Comparison of ENCODE assay signal across 1 cellular context in the genomic region with DNA sequence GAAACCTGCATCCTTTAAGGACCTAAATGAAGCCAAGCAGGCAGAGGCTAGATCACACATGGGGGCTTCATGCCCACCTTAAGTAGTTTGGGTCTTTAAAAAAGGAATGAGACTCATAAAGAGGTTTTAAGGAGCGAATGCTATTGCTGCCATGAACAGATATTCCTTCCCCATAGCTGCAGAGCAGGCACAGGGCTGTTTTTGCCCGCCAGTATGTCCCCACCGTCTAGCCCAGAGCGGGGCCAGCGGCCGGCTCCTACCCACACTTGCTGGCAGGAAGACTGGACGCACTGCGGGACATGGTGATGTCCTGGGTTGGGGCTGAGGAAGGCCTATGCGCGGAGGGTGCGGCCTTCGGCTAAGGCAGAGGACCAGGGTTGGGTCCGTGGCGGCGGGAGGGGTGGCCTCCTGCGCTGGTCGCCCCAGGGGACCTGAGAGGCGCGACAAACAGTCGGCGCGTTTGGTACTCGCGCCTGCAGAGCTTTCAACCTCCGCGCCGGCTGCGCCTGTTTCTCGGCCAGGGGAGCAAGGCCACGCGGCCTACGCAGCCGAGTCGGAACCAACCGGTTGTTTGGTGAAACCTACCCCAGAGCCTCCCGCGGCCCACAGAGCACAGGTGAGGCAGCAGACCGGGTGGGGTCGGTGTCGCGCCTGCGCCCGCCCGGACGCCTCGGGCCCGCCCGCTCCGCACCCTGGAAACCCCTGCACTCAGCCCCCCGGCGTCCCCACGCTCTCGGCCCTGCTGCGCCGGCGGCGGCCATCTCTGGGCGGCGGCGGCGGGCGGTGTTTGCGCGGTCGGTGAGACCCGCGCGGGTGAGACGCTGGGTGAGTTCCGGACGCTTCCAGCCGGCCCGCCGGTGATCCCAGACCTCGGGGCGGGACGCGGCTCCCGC.
A peak's percentile ranks its signal among the peaks of the same experiment; 100 is the strongest.
TF ChIP-seq lines count a peak whose summit lies in the region.

A gene with protein sequence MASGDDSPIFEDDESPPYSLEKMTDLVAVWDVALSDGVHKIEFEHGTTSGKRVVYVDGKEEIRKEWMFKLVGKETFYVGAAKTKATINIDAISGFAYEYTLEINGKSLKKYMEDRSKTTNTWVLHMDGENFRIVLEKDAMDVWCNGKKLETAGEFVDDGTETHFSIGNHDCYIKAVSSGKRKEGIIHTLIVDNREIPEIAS (plus strand): TSS at position 450 of the 893 bp plus-strand sequence. CDS start 10,956 bp downstream, outside the sequence.

TF ChIP-seq in HepG2, 621 proteins besides CTCF, POLR2A, EP300 and RAD21 (continued from another document and continues in another):
- TF ChIP-seq, protein P1, sequence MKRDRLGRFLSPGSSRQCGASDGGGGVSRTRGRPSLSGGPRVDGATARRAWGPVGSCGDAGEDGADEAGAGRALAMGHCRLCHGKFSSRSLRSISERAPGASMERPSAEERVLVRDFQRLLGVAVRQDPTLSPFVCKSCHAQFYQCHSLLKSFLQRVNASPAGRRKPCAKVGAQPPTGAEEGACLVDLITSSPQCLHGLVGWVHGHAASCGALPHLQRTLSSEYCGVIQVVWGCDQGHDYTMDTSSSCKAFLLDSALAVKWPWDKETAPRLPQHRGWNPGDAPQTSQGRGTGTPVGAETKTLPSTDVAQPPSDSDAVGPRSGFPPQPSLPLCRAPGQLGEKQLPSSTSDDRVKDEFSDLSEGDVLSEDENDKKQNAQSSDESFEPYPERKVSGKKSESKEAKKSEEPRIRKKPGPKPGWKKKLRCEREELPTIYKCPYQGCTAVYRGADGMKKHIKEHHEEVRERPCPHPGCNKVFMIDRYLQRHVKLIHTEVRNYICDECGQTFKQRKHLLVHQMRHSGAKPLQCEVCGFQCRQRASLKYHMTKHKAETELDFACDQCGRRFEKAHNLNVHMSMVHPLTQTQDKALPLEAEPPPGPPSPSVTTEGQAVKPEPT (CRISPR knock-in tag; IDR thresholded peaks at IDR 0.05; ENCODE audit: low read depth), result peak; percentile 69; the same call in 1 of the 2 replicates
- TF ChIP-seq CENPT (CRISPR knock-in tag; IDR thresholded peaks at IDR 0.05; ENCODE audit: low read depth), result peak; percentile 77
- TF ChIP-seq, protein P2, sequence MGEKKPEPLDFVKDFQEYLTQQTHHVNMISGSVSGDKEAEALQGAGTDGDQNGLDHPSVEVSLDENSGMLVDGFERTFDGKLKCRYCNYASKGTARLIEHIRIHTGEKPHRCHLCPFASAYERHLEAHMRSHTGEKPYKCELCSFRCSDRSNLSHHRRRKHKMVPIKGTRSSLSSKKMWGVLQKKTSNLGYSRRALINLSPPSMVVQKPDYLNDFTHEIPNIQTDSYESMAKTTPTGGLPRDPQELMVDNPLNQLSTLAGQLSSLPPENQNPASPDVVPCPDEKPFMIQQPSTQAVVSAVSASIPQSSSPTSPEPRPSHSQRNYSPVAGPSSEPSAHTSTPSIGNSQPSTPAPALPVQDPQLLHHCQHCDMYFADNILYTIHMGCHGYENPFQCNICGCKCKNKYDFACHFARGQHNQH (CRISPR knock-in tag; IDR thresholded peaks at IDR 0.05), result peak; percentile 76
- TF ChIP-seq, protein P3, sequence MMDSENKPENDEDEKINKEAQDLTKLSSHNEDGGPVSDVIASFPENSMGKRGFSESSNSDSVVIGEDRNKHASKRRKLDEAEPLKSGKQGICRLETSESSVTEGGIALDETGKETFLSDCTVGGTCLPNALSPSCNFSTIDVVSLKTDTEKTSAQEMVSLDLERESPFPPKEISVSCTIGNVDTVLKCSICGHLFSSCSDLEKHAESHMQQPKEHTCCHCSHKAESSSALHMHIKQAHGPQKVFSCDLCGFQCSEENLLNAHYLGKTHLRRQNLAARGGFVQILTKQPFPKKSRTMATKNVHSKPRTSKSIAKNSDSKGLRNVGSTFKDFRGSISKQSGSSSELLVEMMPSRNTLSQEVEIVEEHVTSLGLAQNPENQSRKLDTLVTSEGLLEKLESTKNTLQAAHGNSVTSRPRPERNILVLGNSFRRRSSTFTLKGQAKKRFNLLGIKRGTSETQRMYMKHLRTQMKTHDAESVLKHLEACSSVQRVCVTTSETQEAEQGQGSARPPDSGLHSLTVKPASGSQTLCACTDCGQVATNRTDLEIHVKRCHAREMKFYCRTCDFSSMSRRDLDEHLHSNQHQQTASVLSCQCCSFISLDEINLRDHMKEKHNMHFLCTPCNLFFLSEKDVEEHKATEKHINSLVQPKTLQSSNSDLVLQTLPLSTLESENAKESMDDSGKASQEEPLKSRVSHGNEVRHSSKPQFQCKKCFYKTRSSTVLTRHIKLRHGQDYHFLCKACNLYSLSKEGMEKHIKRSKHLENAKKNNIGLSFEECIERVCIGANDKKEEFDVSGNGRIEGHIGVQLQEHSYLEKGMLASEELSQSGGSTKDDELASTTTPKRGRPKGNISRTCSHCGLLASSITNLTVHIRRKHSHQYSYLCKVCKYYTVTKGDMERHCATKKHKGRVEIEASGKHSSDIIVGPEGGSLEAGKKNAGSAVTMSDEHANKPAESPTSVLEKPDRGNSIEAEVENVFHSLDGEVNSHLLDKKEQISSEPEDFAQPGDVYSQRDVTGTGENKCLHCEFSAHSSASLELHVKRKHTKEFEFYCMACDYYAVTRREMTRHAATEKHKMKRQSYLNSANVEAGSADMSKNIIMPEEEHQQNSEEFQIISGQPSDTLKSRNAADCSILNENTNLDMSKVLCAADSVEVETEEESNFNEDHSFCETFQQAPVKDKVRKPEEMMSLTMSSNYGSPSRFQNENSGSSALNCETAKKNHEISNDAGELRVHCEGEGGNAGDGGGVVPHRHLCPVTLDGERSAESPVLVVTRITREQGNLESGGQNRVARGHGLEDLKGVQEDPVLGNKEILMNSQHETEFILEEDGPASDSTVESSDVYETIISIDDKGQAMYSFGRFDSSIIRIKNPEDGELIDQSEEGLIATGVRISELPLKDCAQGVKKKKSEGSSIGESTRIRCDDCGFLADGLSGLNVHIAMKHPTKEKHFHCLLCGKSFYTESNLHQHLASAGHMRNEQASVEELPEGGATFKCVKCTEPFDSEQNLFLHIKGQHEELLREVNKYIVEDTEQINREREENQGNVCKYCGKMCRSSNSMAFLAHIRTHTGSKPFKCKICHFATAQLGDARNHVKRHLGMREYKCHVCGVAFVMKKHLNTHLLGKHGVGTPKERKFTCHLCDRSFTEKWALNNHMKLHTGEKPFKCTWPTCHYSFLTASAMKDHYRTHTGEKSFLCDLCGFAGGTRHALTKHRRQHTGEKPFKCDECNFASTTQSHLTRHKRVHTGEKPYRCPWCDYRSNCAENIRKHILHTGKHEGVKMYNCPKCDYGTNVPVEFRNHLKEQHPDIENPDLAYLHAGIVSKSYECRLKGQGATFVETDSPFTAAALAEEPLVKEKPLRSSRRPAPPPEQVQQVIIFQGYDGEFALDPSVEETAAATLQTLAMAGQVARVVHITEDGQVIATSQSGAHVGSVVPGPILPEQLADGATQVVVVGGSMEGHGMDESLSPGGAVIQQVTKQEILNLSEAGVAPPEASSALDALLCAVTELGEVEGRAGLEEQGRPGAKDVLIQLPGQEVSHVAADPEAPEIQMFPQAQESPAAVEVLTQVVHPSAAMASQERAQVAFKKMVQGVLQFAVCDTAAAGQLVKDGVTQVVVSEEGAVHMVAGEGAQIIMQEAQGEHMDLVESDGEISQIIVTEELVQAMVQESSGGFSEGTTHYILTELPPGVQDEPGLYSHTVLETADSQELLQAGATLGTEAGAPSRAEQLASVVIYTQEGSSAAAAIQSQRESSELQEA (CRISPR knock-in tag; IDR thresholded peaks at IDR 0.05; ENCODE audit: not compliant biosample characterization), result peak; percentile 66
- TF ChIP-seq, protein P4, sequence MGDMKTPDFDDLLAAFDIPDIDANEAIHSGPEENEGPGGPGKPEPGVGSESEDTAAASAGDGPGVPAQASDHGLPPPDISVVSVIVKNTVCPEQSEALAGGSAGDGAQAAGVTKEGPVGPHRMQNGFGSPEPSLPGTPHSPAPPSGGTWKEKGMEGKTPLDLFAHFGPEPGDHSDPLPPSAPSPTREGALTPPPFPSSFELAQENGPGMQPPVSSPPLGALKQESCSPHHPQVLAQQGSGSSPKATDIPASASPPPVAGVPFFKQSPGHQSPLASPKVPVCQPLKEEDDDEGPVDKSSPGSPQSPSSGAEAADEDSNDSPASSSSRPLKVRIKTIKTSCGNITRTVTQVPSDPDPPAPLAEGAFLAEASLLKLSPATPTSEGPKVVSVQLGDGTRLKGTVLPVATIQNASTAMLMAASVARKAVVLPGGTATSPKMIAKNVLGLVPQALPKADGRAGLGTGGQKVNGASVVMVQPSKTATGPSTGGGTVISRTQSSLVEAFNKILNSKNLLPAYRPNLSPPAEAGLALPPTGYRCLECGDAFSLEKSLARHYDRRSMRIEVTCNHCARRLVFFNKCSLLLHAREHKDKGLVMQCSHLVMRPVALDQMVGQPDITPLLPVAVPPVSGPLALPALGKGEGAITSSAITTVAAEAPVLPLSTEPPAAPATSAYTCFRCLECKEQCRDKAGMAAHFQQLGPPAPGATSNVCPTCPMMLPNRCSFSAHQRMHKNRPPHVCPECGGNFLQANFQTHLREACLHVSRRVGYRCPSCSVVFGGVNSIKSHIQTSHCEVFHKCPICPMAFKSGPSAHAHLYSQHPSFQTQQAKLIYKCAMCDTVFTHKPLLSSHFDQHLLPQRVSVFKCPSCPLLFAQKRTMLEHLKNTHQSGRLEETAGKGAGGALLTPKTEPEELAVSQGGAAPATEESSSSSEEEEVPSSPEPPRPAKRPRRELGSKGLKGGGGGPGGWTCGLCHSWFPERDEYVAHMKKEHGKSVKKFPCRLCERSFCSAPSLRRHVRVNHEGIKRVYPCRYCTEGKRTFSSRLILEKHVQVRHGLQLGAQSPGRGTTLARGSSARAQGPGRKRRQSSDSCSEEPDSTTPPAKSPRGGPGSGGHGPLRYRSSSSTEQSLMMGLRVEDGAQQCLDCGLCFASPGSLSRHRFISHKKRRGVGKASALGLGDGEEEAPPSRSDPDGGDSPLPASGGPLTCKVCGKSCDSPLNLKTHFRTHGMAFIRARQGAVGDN (CRISPR knock-in tag; IDR thresholded peaks at IDR 0.05), result peak; percentile 96
- TF ChIP-seq, protein P5, sequence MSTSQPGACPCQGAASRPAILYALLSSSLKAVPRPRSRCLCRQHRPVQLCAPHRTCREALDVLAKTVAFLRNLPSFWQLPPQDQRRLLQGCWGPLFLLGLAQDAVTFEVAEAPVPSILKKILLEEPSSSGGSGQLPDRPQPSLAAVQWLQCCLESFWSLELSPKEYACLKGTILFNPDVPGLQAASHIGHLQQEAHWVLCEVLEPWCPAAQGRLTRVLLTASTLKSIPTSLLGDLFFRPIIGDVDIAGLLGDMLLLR (CRISPR knock-in tag; IDR thresholded peaks at IDR 0.05), result 0 out of 2 replicates have a peak, but pooled peaks have one; percentile 52
- peak; percentile 73 for TF ChIP-seq SRSF1 (optimal IDR thresholded peaks at IDR 0.05; ENCODE audit: low read depth, low read length)
- TF ChIP-seq, protein P6, sequence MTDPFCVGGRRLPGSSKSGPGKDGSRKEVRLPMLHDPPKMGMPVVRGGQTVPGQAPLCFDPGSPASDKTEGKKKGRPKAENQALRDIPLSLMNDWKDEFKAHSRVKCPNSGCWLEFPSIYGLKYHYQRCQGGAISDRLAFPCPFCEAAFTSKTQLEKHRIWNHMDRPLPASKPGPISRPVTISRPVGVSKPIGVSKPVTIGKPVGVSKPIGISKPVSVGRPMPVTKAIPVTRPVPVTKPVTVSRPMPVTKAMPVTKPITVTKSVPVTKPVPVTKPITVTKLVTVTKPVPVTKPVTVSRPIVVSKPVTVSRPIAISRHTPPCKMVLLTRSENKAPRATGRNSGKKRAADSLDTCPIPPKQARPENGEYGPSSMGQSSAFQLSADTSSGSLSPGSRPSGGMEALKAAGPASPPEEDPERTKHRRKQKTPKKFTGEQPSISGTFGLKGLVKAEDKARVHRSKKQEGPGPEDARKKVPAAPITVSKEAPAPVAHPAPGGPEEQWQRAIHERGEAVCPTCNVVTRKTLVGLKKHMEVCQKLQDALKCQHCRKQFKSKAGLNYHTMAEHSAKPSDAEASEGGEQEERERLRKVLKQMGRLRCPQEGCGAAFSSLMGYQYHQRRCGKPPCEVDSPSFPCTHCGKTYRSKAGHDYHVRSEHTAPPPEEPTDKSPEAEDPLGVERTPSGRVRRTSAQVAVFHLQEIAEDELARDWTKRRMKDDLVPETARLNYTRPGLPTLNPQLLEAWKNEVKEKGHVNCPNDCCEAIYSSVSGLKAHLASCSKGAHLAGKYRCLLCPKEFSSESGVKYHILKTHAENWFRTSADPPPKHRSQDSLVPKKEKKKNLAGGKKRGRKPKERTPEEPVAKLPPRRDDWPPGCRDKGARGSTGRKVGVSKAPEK (CRISPR knock-in tag; IDR thresholded peaks at IDR 0.05; ENCODE audit: borderline replicate concordance), result peak; percentile 54; the same call in 1 of the 2 replicates
- TF ChIP-seq SCMH1 (CRISPR knock-in tag; IDR thresholded peaks at IDR 0.05; ENCODE audit: borderline replicate concordance), result no peak
- TF ChIP-seq HNRNPL (IDR thresholded peaks at IDR 0.05; ENCODE audit: low read depth, low read length), result 0 out of 2 replicates have a peak, but pooled peaks have one; percentile 46
- TF ChIP-seq PAF1 (CRISPR knock-in tag; IDR thresholded peaks at IDR 0.05), result no peak
- TF ChIP-seq NFE2L2 (IDR thresholded peaks at IDR 0.05; ENCODE audit: low read length), result no peak
- TF ChIP-seq SMARCE1 (IDR thresholded peaks at IDR 0.05; ENCODE audit: borderline replicate concordance), result no peak
- TF ChIP-seq EEA1 (CRISPR knock-in tag; IDR thresholded peaks at IDR 0.05; ENCODE audit: borderline replicate concordance), result peak; percentile 55; the same call in 1 of the 2 replicates
- peak; percentile 53; the same call in 1 of the 2 replicates for TF ChIP-seq KMT2B (CRISPR knock-in tag; IDR thresholded peaks at IDR 0.05)
- peak; percentile 81 for TF ChIP-seq POLR2G (IDR thresholded peaks at IDR 0.05; ENCODE audit: low read depth, low read length)
- TF ChIP-seq MEF2D (CRISPR knock-in tag; IDR thresholded peaks at IDR 0.05), result peak; percentile 36; the same call in 1 of the 2 replicates
- no peak for TF ChIP-seq NR2F1 (CRISPR knock-in tag; IDR thresholded peaks at IDR 0.05)
- 0 out of 2 replicates have a peak, but pooled peaks have one; percentile 49 for TF ChIP-seq ZNF296 (CRISPR knock-in tag; conservative IDR thresholded peaks at IDR 0.05)
- no peak for TF ChIP-seq MBD4 (IDR thresholded peaks at IDR 0.05; ENCODE audit: borderline replicate concordance, low read length)
- TF ChIP-seq POLR2AphosphoS5 (IDR thresholded peaks at IDR 0.05; ENCODE audit: low read depth, low read length), result 0 out of 2 replicates have a peak, but pooled peaks have one; percentile 39
- no peak for TF ChIP-seq ZNF7 (CRISPR knock-in tag; IDR thresholded peaks at IDR 0.05)
- TF ChIP-seq SP4 (CRISPR knock-in tag; IDR thresholded peaks at IDR 0.05), result peak; percentile 54
- TF ChIP-seq SMAD3 (CRISPR knock-in tag; IDR thresholded peaks at IDR 0.05), result 0 out of 2 replicates have a peak, but pooled peaks have one; percentile 36
- TF ChIP-seq HDAC1 (CRISPR knock-in tag; IDR thresholded peaks at IDR 0.05), result peak; percentile 62
- TF ChIP-seq, protein P7, sequence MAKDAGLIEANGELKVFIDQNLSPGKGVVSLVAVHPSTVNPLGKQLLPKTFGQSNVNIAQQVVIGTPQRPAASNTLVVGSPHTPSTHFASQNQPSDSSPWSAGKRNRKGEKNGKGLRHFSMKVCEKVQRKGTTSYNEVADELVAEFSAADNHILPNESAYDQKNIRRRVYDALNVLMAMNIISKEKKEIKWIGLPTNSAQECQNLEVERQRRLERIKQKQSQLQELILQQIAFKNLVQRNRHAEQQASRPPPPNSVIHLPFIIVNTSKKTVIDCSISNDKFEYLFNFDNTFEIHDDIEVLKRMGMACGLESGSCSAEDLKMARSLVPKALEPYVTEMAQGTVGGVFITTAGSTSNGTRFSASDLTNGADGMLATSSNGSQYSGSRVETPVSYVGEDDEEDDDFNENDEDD (CRISPR knock-in tag; IDR thresholded peaks at IDR 0.05; ENCODE audit: borderline replicate concordance), result peak; percentile 53; the same call in 1 of the 2 replicates
- no peak for TF ChIP-seq PHF21A (CRISPR knock-in tag; IDR thresholded peaks at IDR 0.05)
- TF ChIP-seq SKI (IDR thresholded peaks at IDR 0.05; ENCODE audit: partially characterized antibody), result peak; percentile 74
- peak; percentile 14; the same call in 1 of the 2 replicates for TF ChIP-seq RXRB (CRISPR knock-in tag; IDR thresholded peaks at IDR 0.05; ENCODE audit: borderline replicate concordance)
